In the genomic region with DNA sequence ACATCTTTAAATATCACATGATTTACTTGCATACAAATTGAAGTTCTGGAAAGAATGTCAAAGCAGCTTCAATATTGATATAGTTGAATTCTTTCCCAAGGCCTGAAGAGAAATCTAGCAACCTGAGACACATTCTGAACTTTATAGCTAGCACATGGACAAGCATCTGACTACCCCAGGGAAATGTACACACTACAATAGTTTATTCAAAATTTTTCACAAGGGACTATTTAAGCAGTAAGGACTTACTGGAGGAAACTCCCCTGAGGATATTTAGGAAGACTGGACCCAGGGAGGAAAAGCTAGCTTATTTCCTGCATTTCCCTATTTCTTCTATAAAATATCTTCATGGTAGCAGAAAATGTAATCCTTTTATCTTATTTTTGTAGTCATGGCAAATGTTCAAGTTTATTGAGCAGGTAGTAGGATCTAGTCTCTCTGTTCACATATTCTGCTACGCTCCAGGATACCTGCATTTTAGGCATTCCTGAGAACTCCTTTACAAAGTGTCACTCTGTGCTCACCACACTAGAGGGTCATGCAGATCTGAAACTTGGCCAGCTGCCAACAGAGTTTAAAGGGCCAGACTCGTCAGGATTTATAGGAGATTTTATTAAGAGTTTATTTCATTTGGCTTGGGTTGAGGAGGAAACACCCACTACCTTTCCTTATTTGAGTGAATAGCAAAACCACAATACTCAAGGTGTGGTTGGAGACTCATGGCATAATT, we compare ENCODE assay signal across 10 cellular contexts.
A peak's percentile ranks its signal among the peaks of the same experiment; 100 is the strongest.
DNase-seq lines count a peak whose midpoint lies in the region; ATAC-seq and TF ChIP-seq lines count a peak whose summit lies in the region.
"Had no signal": no experiment of that assay in that cellular context is flagged by ENCODE, and none has a peak within 500 bp of the region (broad histone marks: within the 10 kb centered on the region; RNA-seq: fewer than 3 reads in every experiment).

No MANE protein-coding gene starts in this region.

- H3K27me3 Mint-ChIP-seq in WTC11 (ENCODE audit: low read depth): no peaks in the 10 kb centered on the region
- no peaks in the 10 kb centered on the region for H3K27me3 Mint-ChIP-seq in naive thymus-derived CD8-positive, alpha-beta T cell

- no peak for TF ChIP-seq RAD21 in Ishikawa (IDR thresholded peaks at IDR 0.05; ENCODE audit: low read depth)

- CTCF ChIA-PET in A673 (lab: Charles Lee) (no interaction called here), WTC11 (lab: Charles Lee) (interaction anchor here (0.6 kb wide), 1 partner anchor 395 kb away, joined by 3 read pairs; no protein-coding TSS in a partner anchor)

- POLR2A ChIA-PET in A673 (lab: Charles Lee; ENCODE audit: low non-redundant PET): no interaction called here
- POLR2A ChIA-PET in WTC11 (lab: Charles Lee): no interaction called here
- POLR2A ChIA-PET in naive thymus-derived CD8-positive, alpha-beta T cell (lab: Charles Lee): no interaction called here

- peak; percentile 98 for ATAC-seq in WTC11
- no peak for ATAC-seq in HG03135 (IDR thresholded peaks at IDR 0.05; ENCODE audit: unreplicated experiment)
- no peak for ATAC-seq in GM18909 (IDR thresholded peaks at IDR 0.05; ENCODE audit: poor library complexity, unreplicated experiment)
- ATAC-seq in naive thymus-derived CD8-positive, alpha-beta T cell: no peak
- no peak for ATAC-seq in GM19395 (IDR thresholded peaks at IDR 0.05; ENCODE audit: unreplicated experiment)

- intact Hi-C loops in A673 (cut with micrococcal nuclease; ENCODE audit: unreplicated experiment): no loop called here

- H3K4me1 ChIP-seq in A673 (ENCODE audit: insufficient read depth, low read length, poor library complexity, severe bottlenecking): no peaks in the 10 kb centered on the region

- no peak for TF ChIP-seq CTCF in A673 (conservative IDR thresholded peaks at IDR 0.05; ENCODE audit: low read depth, low read length)
- TF ChIP-seq CTCF in WTC11 (IDR thresholded peaks at IDR 0.05): no peak

- DNase-seq in A673 (ENCODE audit: low spot score): peak; percentile 66
- peak; percentile 55 for DNase-seq in WTC11 (ENCODE audit: low spot score)
- peak; percentile 65 for DNase-seq in iPS-NIHi11 (ENCODE audit: low spot score)
- DNase-seq in naive thymus-derived CD8-positive, alpha-beta T cell: no peak

- H3K4me1 Mint-ChIP-seq in WTC11: peaks cover 24% of the 10 kb centered on the region
- H3K4me1 Mint-ChIP-seq in naive thymus-derived CD8-positive, alpha-beta T cell: no peaks in the 10 kb centered on the region

- no peaks in the 10 kb centered on the region for H3K27me3 ChIP-seq in A673 (replicated peaks; ENCODE audit: insufficient read depth, low read depth, low read length, poor library complexity)

- no peaks in the 10 kb centered on the region for H3K36me3 Mint-ChIP-seq in WTC11
- no peaks in the 10 kb centered on the region for H3K36me3 Mint-ChIP-seq in naive thymus-derived CD8-positive, alpha-beta T cell

- no peaks in the 10 kb centered on the region for H3K9me3 Mint-ChIP-seq in WTC11
- peaks cover 0 to 5% (median 0%) of the 10 kb centered on the region in 9 donors for H3K9me3 Mint-ChIP-seq in naive thymus-derived CD8-positive, alpha-beta T cell

- H3K9me3 ChIP-seq in A673 (ENCODE audit: low read depth, low read length, poor library complexity, severe bottlenecking): no peaks in the 10 kb centered on the region
- H3K9me3 ChIP-seq: thoracic aorta had no signal

- H3K27ac Mint-ChIP-seq in WTC11: peak overlapping the region; percentile 82
- H3K27ac Mint-ChIP-seq in naive thymus-derived CD8-positive, alpha-beta T cell: no peak overlapping the region

- TF ChIP-seq EP300 in Ishikawa (IDR thresholded peaks at IDR 0.05; ENCODE audit: borderline replicate concordance): no peak

- BruUV-seq in A673 (replicated peaks; lab: Mats Ljungman, UMichigan): no TSS peak

- H3K27ac ChIP-seq in A673 (ENCODE audit: low read depth, low read length, poor library complexity, severe bottlenecking): no peak overlapping the region
- H3K27ac ChIP-seq: thoracic aorta had no signal

- no peaks in the 10 kb centered on the region for H3K36me3 ChIP-seq in A673 (ENCODE audit: insufficient read depth, low read length, poor library complexity, severe bottlenecking)
- H3K36me3 ChIP-seq: thoracic aorta had no signal

- no peak overlapping the region for H3K4me3 ChIP-seq in A673 (ENCODE audit: low read depth, low read length, poor library complexity, severe bottlenecking)
- H3K4me3 ChIP-seq: smooth muscle cell, thoracic aorta had no signal

- H3K4me3 Mint-ChIP-seq in WTC11: no peak overlapping the region
- no peak overlapping the region for H3K4me3 Mint-ChIP-seq in naive thymus-derived CD8-positive, alpha-beta T cell

TF ChIP-seq in Ishikawa, 13 proteins besides CTCF, POLR2A, EP300 and RAD21:
- TF ChIP-seq TEAD4 (IDR thresholded peaks at IDR 0.05) (peak; percentile 74), NFIC (IDR thresholded peaks at IDR 0.05) (peak; percentile 87), EGR1 (IDR thresholded peaks at IDR 0.05) (no peak)
- TF ChIP-seq, protein P1, sequence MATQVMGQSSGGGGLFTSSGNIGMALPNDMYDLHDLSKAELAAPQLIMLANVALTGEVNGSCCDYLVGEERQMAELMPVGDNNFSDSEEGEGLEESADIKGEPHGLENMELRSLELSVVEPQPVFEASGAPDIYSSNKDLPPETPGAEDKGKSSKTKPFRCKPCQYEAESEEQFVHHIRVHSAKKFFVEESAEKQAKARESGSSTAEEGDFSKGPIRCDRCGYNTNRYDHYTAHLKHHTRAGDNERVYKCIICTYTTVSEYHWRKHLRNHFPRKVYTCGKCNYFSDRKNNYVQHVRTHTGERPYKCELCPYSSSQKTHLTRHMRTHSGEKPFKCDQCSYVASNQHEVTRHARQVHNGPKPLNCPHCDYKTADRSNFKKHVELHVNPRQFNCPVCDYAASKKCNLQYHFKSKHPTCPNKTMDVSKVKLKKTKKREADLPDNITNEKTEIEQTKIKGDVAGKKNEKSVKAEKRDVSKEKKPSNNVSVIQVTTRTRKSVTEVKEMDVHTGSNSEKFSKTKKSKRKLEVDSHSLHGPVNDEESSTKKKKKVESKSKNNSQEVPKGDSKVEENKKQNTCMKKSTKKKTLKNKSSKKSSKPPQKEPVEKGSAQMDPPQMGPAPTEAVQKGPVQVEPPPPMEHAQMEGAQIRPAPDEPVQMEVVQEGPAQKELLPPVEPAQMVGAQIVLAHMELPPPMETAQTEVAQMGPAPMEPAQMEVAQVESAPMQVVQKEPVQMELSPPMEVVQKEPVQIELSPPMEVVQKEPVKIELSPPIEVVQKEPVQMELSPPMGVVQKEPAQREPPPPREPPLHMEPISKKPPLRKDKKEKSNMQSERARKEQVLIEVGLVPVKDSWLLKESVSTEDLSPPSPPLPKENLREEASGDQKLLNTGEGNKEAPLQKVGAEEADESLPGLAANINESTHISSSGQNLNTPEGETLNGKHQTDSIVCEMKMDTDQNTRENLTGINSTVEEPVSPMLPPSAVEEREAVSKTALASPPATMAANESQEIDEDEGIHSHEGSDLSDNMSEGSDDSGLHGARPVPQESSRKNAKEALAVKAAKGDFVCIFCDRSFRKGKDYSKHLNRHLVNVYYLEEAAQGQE (IDR thresholded peaks at IDR 0.05; ENCODE audit: low read depth): no peak
TF ChIP-seq in Ishikawa: peak in this region for 2.

TF ChIP-seq in WTC11, 78 proteins besides CTCF, POLR2A, EP300 and RAD21:
- TF ChIP-seq JAZF1 (CRISPR knock-in tag; IDR thresholded peaks at IDR 0.05) (no peak), KAT7 (CRISPR knock-in tag; IDR thresholded peaks at IDR 0.05; ENCODE audit: borderline replicate concordance) (no peak), ZBTB21 (CRISPR knock-in tag; IDR thresholded peaks at IDR 0.05; ENCODE audit: borderline replicate concordance) (no peak), ZNF138 (CRISPR knock-in tag; conservative IDR thresholded peaks at IDR 0.05) (no peak), TCF7 (CRISPR knock-in tag; IDR thresholded peaks at IDR 0.05; ENCODE audit: low read depth) (no peak), ZNF671 (CRISPR knock-in tag; IDR thresholded peaks at IDR 0.05) (no peak), JUN (CRISPR knock-in tag; IDR thresholded peaks at IDR 0.05) (no peak)
- TF ChIP-seq, protein P2, sequence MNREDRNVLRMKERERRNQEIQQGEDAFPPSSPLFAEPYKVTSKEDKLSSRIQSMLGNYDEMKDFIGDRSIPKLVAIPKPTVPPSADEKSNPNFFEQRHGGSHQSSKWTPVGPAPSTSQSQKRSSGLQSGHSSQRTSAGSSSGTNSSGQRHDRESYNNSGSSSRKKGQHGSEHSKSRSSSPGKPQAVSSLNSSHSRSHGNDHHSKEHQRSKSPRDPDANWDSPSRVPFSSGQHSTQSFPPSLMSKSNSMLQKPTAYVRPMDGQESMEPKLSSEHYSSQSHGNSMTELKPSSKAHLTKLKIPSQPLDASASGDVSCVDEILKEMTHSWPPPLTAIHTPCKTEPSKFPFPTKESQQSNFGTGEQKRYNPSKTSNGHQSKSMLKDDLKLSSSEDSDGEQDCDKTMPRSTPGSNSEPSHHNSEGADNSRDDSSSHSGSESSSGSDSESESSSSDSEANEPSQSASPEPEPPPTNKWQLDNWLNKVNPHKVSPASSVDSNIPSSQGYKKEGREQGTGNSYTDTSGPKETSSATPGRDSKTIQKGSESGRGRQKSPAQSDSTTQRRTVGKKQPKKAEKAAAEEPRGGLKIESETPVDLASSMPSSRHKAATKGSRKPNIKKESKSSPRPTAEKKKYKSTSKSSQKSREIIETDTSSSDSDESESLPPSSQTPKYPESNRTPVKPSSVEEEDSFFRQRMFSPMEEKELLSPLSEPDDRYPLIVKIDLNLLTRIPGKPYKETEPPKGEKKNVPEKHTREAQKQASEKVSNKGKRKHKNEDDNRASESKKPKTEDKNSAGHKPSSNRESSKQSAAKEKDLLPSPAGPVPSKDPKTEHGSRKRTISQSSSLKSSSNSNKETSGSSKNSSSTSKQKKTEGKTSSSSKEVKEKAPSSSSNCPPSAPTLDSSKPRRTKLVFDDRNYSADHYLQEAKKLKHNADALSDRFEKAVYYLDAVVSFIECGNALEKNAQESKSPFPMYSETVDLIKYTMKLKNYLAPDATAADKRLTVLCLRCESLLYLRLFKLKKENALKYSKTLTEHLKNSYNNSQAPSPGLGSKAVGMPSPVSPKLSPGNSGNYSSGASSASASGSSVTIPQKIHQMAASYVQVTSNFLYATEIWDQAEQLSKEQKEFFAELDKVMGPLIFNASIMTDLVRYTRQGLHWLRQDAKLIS (CRISPR knock-in tag; IDR thresholded peaks at IDR 0.05; ENCODE audit: borderline replicate concordance): no peak
- TF ChIP-seq, protein P3, sequence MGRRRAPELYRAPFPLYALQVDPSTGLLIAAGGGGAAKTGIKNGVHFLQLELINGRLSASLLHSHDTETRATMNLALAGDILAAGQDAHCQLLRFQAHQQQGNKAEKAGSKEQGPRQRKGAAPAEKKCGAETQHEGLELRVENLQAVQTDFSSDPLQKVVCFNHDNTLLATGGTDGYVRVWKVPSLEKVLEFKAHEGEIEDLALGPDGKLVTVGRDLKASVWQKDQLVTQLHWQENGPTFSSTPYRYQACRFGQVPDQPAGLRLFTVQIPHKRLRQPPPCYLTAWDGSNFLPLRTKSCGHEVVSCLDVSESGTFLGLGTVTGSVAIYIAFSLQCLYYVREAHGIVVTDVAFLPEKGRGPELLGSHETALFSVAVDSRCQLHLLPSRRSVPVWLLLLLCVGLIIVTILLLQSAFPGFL (CRISPR knock-in tag; IDR thresholded peaks at IDR 0.05; ENCODE audit: borderline replicate concordance): no peak

Comparison
In these comparisons a context has a peak if more than half of its experiments do, and no peak if none do; other contexts are left out.
1. DNase-seq: peak in A673 (single experiment), WTC11 (single experiment) and iPS-NIHi11 (single experiment); none in naive thymus-derived CD8-positive, alpha-beta T cell (0 of 10).